Comparison of ENCODE assay signal across 18 cellular contexts in the genomic region with DNA sequence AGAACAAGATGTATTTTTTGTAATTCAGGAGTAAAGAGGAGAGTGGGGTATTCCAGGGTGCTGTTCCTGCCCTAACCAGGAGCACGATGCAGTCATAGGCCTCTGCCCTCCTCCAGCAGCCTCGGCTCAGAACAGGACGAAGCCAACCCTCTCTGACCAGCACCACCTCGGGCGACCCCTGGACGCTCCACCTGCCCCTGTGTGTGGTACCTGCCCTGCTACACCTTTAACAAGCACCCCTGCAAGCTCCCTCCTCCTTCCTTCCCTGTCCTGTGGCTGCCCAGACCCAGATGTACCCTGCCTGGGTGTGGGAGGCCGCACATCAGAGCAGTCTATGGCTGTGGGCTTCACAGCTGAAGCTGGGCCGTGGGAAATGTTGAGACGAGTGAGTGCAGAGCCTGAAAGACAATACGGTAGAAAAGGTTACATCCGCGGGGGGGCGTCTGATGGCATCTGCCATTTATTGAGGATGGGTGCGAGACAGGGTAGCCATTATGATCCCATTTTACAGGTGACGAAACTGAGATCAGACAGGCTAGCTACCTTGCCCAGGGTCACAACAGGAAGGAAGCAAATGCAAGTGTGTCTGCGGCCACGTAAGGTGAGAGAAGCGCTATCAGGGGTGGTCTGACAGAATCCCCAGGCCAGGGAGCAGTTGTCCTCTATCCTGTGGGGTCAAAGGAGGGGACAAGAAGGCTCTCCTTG. TPM values are rescaled to one million over a fixed set of nuclear protein-coding genes. Genes with fewer than 3 reads are reported as not detected.
A peak's percentile ranks its signal among the peaks of the same experiment; 100 is the strongest.
DNase-seq lines count a peak whose midpoint lies in the region; ATAC-seq and TF ChIP-seq lines count a peak whose summit lies in the region.
"Had no signal": no experiment of that assay in that cellular context is flagged by ENCODE, and none has a peak within 500 bp of the region (broad histone marks: within the 10 kb centered on the region; RNA-seq: fewer than 3 reads in every experiment).

No MANE protein-coding gene starts in this region.

- ATAC-seq in GM23338 (peak; percentile 11; the same call in 2 of the 3 replicates), GM21786 (IDR thresholded peaks at IDR 0.05; ENCODE audit: unreplicated experiment) (no peak)
- peak; percentile 31 for ATAC-seq in naive thymus-derived CD4-positive, alpha-beta T cell
- ATAC-seq: activated CD4-positive, CD25-positive, alpha-beta regulatory T cell treated with anti-CD3 and anti-CD28 coated beads, Interleukin-2, amount 50 U/mL, for 24 hours had no signal

- H3F3A ChIP-seq in GM23338 (replicated peaks; ENCODE audit: low read depth) = no peaks in the 10 kb centered on the region

- peaks cover 61% of the 10 kb centered on the region for H3K4me1 Mint-ChIP-seq in GM23338
- H3K4me1 Mint-ChIP-seq in dendritic cell treated with granulocyte-macrophage colony-stimulating factor and Interleukin-4, amounts not matched to agents 40 ng/mL and 50 ng/mL, for 4 days (ENCODE audit: low read depth) = peaks cover 71% of the 10 kb centered on the region
- H3K4me1 Mint-ChIP-seq in naive thymus-derived CD4-positive, alpha-beta T cell = peaks cover 0 to 12% (median 4%) of the 10 kb centered on the region in 7 donors
- H3K4me1 Mint-ChIP-seq: activated naive CD8-positive, alpha-beta T cell treated with anti-CD3 and anti-CD28 coated beads, Interleukin-2, amount 10 ng/mL, durations not matched to agents 7 days and 5 days had no signal

- no peak overlapping the region for H3K4me3 Mint-ChIP-seq in GM23338
- peak overlapping the region; percentile 28 for H3K4me3 Mint-ChIP-seq in dendritic cell treated with granulocyte-macrophage colony-stimulating factor and Interleukin-4, amounts not matched to agents 40 ng/mL and 50 ng/mL, for 4 days
- H3K4me3 Mint-ChIP-seq in naive thymus-derived CD4-positive, alpha-beta T cell = no peak overlapping the region
- H3K4me3 Mint-ChIP-seq: activated naive CD8-positive, alpha-beta T cell treated with anti-CD3 and anti-CD28 coated beads, Interleukin-2, amount 10 ng/mL, durations not matched to agents 7 days and 5 days had no signal

- H3K9me3 Mint-ChIP-seq in GM23338 = no peaks in the 10 kb centered on the region
- H3K9me3 Mint-ChIP-seq in dendritic cell treated with granulocyte-macrophage colony-stimulating factor and Interleukin-4, amounts not matched to agents 40 ng/mL and 50 ng/mL, for 4 days = no peaks in the 10 kb centered on the region
- H3K9me3 Mint-ChIP-seq in naive thymus-derived CD4-positive, alpha-beta T cell = peaks cover 0 to 1% (median 0%) of the 10 kb centered on the region in 11 donors
- H3K9me3 Mint-ChIP-seq: activated naive CD8-positive, alpha-beta T cell treated with anti-CD3 and anti-CD28 coated beads, Interleukin-2, amount 10 ng/mL, durations not matched to agents 7 days and 5 days had no signal

- no peak overlapping the region for H3K4me2 ChIP-seq in GM23338

- H3K27ac Mint-ChIP-seq in GM23338 = peak overlapping the region; percentile 2; the same call in 1 of the 2 replicates
- H3K27ac Mint-ChIP-seq in dendritic cell treated with granulocyte-macrophage colony-stimulating factor and Interleukin-4, amounts not matched to agents 40 ng/mL and 50 ng/mL, for 4 days = peak overlapping the region; percentile 47
- no peak overlapping the region for H3K27ac Mint-ChIP-seq in naive thymus-derived CD4-positive, alpha-beta T cell
- H3K27ac Mint-ChIP-seq: activated naive CD8-positive, alpha-beta T cell treated with anti-CD3 and anti-CD28 coated beads, Interleukin-2, amount 10 ng/mL, durations not matched to agents 7 days and 5 days had no signal

- H3K4me1 ChIP-seq in GM23338 (ENCODE audit: insufficient read depth) = peaks cover 23% of the 10 kb centered on the region
- no peaks in the 10 kb centered on the region for H3K4me1 ChIP-seq in naive thymus-derived CD4-positive, alpha-beta T cell (ENCODE audit: control insufficient read depth in 2 of 2, insufficient read depth in 2 of 2, low read length in 2 of 2)
- H3K4me1 ChIP-seq in subcutaneous abdominal adipose tissue (ENCODE audit: control insufficient read depth in 5 of 5, insufficient read depth in 5 of 5, low read length in 5 of 5) = peaks cover 0 to 43% (median 3%) of the 10 kb centered on the region in 5 donors

- H3K27me3 ChIP-seq in GM23338 (ENCODE audit: insufficient read depth) (no peaks in the 10 kb centered on the region), subcutaneous abdominal adipose tissue (ENCODE audit: control insufficient read depth in 5 of 5, insufficient read depth in 4 of 5, low read length in 5 of 5) (peaks cover 0 to 8% (median 0%) of the 10 kb centered on the region in 5 donors)
- peaks cover 0 to 4% of the 10 kb centered on the region in 2 donors for H3K27me3 ChIP-seq in naive thymus-derived CD4-positive, alpha-beta T cell (ENCODE audit: control insufficient read depth in 2 of 2, insufficient read depth in 2 of 2, low read length in 2 of 2)
- H3K27me3 ChIP-seq: ovary had no signal

- no peak for TF ChIP-seq CTCF in GM23338 (conservative IDR thresholded peaks at IDR 0.05; ENCODE audit: low read depth in 2 of 2)

- H3K36me3 Mint-ChIP-seq in GM23338 (ENCODE audit: low read depth) = no peaks in the 10 kb centered on the region
- no peaks in the 10 kb centered on the region for H3K36me3 Mint-ChIP-seq in dendritic cell treated with granulocyte-macrophage colony-stimulating factor and Interleukin-4, amounts not matched to agents 40 ng/mL and 50 ng/mL, for 4 days (ENCODE audit: low read depth)
- peaks cover 0 to 4% (median 0%) of the 10 kb centered on the region in 5 donors for H3K36me3 Mint-ChIP-seq in naive thymus-derived CD4-positive, alpha-beta T cell

- POLR2A ChIA-PET in naive thymus-derived CD4-positive, alpha-beta T cell (lab: Charles Lee) = no interaction called here

- CTCF ChIA-PET in naive thymus-derived CD4-positive, alpha-beta T cell (lab: Charles Lee) = no interaction called here

- intact Hi-C loops in dendritic cell treated with granulocyte-macrophage colony-stimulating factor and Interleukin-4, amounts not matched to agents 40 ng/mL and 50 ng/mL, for 4 days (cut with micrococcal nuclease) = loop anchor here (10.0 kb wide), 1 partner anchor 89 kb away; no protein-coding TSS in a partner anchor
- intact Hi-C loops in naive thymus-derived CD4-positive, alpha-beta T cell (cut with micrococcal nuclease) = no loop called here

- no peak for DNase-seq in GM23338 (ENCODE audit: low spot score)
- DNase-seq in naive thymus-derived CD4-positive, alpha-beta T cell = no peak
- no peak for DNase-seq in stimulated activated CD4-positive, alpha-beta T cell treated with anti-CD3 and anti-CD28 coated beads, Interleukin-2, amount 100 ng/mL, for 24 hours
- DNase-seq in stimulated activated CD4-positive, alpha-beta T cell treated with anti-CD3 and anti-CD28 coated beads, Interleukin-4, amount 100 ng/mL, for 4 hours = no peak
- no peak for DNase-seq in T1000 (lab: John Stamatoyannopoulos, UW)
- DNase-seq: activated naive CD8-positive, alpha-beta T cell treated with anti-CD3 and anti-CD28 coated beads, Interleukin-2, amount 10 ng/mL, durations not matched to agents 7 days and 5 days; islet precursor cell; MM.1S; NCI-H1694; NCI-H2227 treated with DMSO at 0.1 percent for 48 hours; ovary; small intestine had no signal

- no peaks in the 10 kb centered on the region for H3K79me2 ChIP-seq in GM23338 (replicated peaks; ENCODE audit: insufficient read depth)

- no peaks in the 10 kb centered on the region for H3K9me2 ChIP-seq in GM23338 (ENCODE audit: insufficient read depth)

- H2AFZ ChIP-seq in GM23338 = no peak overlapping the region
- H2AFZ ChIP-seq: GM23248 had no signal

- H3K27me3 Mint-ChIP-seq in GM23338 (ENCODE audit: insufficient read depth, low read depth, poor library complexity) = peaks cover 2% of the 10 kb centered on the region
- peaks cover 16% of the 10 kb centered on the region for H3K27me3 Mint-ChIP-seq in dendritic cell treated with granulocyte-macrophage colony-stimulating factor and Interleukin-4, amounts not matched to agents 40 ng/mL and 50 ng/mL, for 4 days
- H3K27me3 Mint-ChIP-seq in naive thymus-derived CD4-positive, alpha-beta T cell = peaks cover 55 to 75% (median 65%) of the 10 kb centered on the region in 5 donors

- H3K27ac ChIP-seq in GM23338 (ENCODE audit: low read depth) (no peak overlapping the region), subcutaneous abdominal adipose tissue (ENCODE audit: low read depth, low read length) (peak overlapping the region; percentile 76)
- H3K27ac ChIP-seq in naive thymus-derived CD4-positive, alpha-beta T cell (ENCODE audit: low read depth, low read length) = no peak overlapping the region
- H3K27ac ChIP-seq: GM23248, ovary had no signal

- H3K4me3 ChIP-seq in GM23338 (no peak overlapping the region), subcutaneous abdominal adipose tissue (ENCODE audit: low read depth in 1 of 5, low read length in 5 of 5) (peak overlapping the region in 4 of 5 donors; percentile 38 to 79 (median 68))
- no peak overlapping the region for H3K4me3 ChIP-seq in naive thymus-derived CD4-positive, alpha-beta T cell (ENCODE audit: low read length)
- H3K4me3 ChIP-seq: GM23248, ovary had no signal

- H4K20me1 ChIP-seq in GM23338 (replicated peaks; ENCODE audit: insufficient read depth) = no peaks in the 10 kb centered on the region

- peak overlapping the region in 2 of 5 donors; percentile 44 to 55 for H3K9ac ChIP-seq in subcutaneous abdominal adipose tissue (ENCODE audit: low read length in 5 of 5)
- H3K9ac ChIP-seq: GM23248 had no signal

- H3K36me3 ChIP-seq in GM23338 (ENCODE audit: insufficient read depth) = no peaks in the 10 kb centered on the region
- no peaks in the 10 kb centered on the region for H3K36me3 ChIP-seq in naive thymus-derived CD4-positive, alpha-beta T cell (ENCODE audit: control insufficient read depth in 2 of 3, insufficient read depth in 3 of 3, low read length in 3 of 3)
- no peaks in the 10 kb centered on the region for H3K36me3 ChIP-seq in subcutaneous abdominal adipose tissue (ENCODE audit: control insufficient read depth in 5 of 5, insufficient read depth in 5 of 5, low read length in 5 of 5)
- H3K36me3 ChIP-seq: ovary had no signal

- no peaks in the 10 kb centered on the region for H3K9me3 ChIP-seq in naive thymus-derived CD4-positive, alpha-beta T cell (ENCODE audit: control insufficient read depth in 2 of 3, low read length in 3 of 3)
- H3K9me3 ChIP-seq in subcutaneous abdominal adipose tissue (ENCODE audit: control insufficient read depth in 5 of 5, low read length in 5 of 5) = no peaks in the 10 kb centered on the region
- H3K9me3 ChIP-seq: ovary had no signal

TF ChIP-seq in GM23338, 12 proteins besides CTCF, POLR2A, EP300 and RAD21 (continues in another document):
- TF ChIP-seq EZH2 (IDR thresholded peaks at IDR 0.05; ENCODE audit: low read depth, unreplicated experiment) = no peak

RNA-seq across cellular contexts. Expression of a gene that starts 4.6 kb away (rescaled TPM):
- total RNA-seq in GM23338 (2014; rRNA removed; shearing (Covaris generic)) = 0.14 and 1.0 TPM in 2 replicates
- 0.44 and 0.47 TPM in 2 replicates for polyA plus RNA-seq in GM23338 (2016; fragmentation: Nextera tagmentation; extraction: Ambion mirVana)
- 1 to 10 TPM in 1 of 5 experiments, under 1 TPM in 1, not detected in 3; 0.24 to 1.3 TPM for total RNA-seq in naive thymus-derived CD4-positive, alpha-beta T cell
- polyA plus RNA-seq in naive thymus-derived CD4-positive, alpha-beta T cell = not detected
- total RNA-seq: activated naive CD8-positive, alpha-beta T cell treated with anti-CD3 and anti-CD28 coated beads, Interleukin-2, amount 10 ng/mL, durations not matched to agents 7 days and 5 days; SK-MEL-5 had no signal

Comparison
In these comparisons a context has a peak if more than half of its experiments do, and no peak if none do; other contexts are left out.
1. H3K4me3 ChIP-seq: peak in subcutaneous abdominal adipose tissue (4 of 5); none in GM23338 (single experiment) and naive thymus-derived CD4-positive, alpha-beta T cell (single experiment).
2. H3K27ac Mint-ChIP-seq: peak in GM23338 (single experiment) and dendritic cell treated with granulocyte-macrophage colony-stimulating factor and Interleukin-4, amounts not matched to agents 40 ng/mL and 50 ng/mL, for 4 days (single experiment); none in naive thymus-derived CD4-positive, alpha-beta T cell (0 of 9).